Comparison of ENCODE assay signal across 25 cellular contexts in genomic region chr9:112015736-112016135, GRCh38.
"Had no signal": no experiment of that assay in that cellular context is flagged by ENCODE, and none has a peak within 500 bp of the region (broad histone marks: within the 10 kb centered on the region; RNA-seq: fewer than 3 reads in every experiment).

No MANE protein-coding gene starts in this region.

- H3K36me3 ChIP-seq: ascending aorta had no signal

- H3K9me3 ChIP-seq: ascending aorta, body of pancreas had no signal

- DNase-seq: activated CD4-positive, alpha-beta T cell treated with anti-CD3 and anti-CD28 coated beads for 4 hours; activated CD8-positive, alpha-beta T cell treated with anti-CD3 and anti-CD28 coated beads, Interleukin-2, amount 10 ng/mL, durations not matched to agents 7 days and 5 days; activated effector memory CD4-positive, alpha-beta T cell treated with anti-CD3 and anti-CD28 coated beads, Interleukin-2, amount 50 U/mL, for 16 hours; activated naive CD4-positive, alpha-beta T cell treated with Interleukin-2 at 50 U/mL for 16 hours; activated naive CD8-positive, alpha-beta T cell treated with anti-CD3 and anti-CD28 coated beads, Interleukin-2, amount 50 U/mL, for 24 hours; activated T-cell treated with anti-CD3 and anti-CD28 coated beads, Interleukin-2, amount 50 U/mL, for 24 hours; amniotic stem cell; body of pancreas; central memory CD4-positive, alpha-beta T cell; Karpas-422; NCI-H1092; NCI-H1417; NCI-H1694; NCI-H2029; NCI-H2107; NCI-H2171 treated with DMSO at 0.1 percent for 48 hours; NCI-H226; NCI-H510A; NCI-H69; PC-9; SIG-M5; T-helper 2 cell; T1000 had no signal

- H3K4me3 Mint-ChIP-seq: activated CD8-positive, alpha-beta T cell treated with anti-CD3 and anti-CD28 coated beads, Interleukin-2, amount 10 ng/mL, durations not matched to agents 7 days and 5 days; activated naive CD8-positive, alpha-beta T cell treated with anti-CD3 and anti-CD28 coated beads, Interleukin-2, amount 50 U/mL, for 24 hours; activated T-cell treated with anti-CD3 and anti-CD28 coated beads, Interleukin-2, amount 50 U/mL, for 24 hours had no signal

- H3K4me2 ChIP-seq: PC-9 had no signal

- H3K4me3 ChIP-seq: ascending aorta, body of pancreas, PC-9 had no signal

- H3K9me3 Mint-ChIP-seq: activated naive CD4-positive, alpha-beta T cell treated with anti-CD3 and anti-CD28 coated beads, Interleukin-2, amount 50 U/mL, for 72 hours; activated naive CD8-positive, alpha-beta T cell treated with anti-CD3 and anti-CD28 coated beads, Interleukin-2, amount 50 U/mL, for 24 hours; activated T-cell treated with anti-CD3 and anti-CD28 coated beads, Interleukin-2, amount 50 U/mL, for 24 hours had no signal

- H3K27me3 Mint-ChIP-seq: activated naive CD8-positive, alpha-beta T cell treated with anti-CD3 and anti-CD28 coated beads, Interleukin-2, amount 50 U/mL, for 24 hours; activated T-cell treated with anti-CD3 and anti-CD28 coated beads, Interleukin-2, amount 50 U/mL, for 24 hours had no signal

- H2AFZ ChIP-seq: PC-9 had no signal

- H3K27ac Mint-ChIP-seq: activated CD8-positive, alpha-beta T cell treated with anti-CD3 and anti-CD28 coated beads, Interleukin-2, amount 10 ng/mL, durations not matched to agents 7 days and 5 days; activated naive CD4-positive, alpha-beta T cell treated with anti-CD3 and anti-CD28 coated beads, Interleukin-2, amount 50 U/mL, for 72 hours; activated naive CD8-positive, alpha-beta T cell treated with anti-CD3 and anti-CD28 coated beads, Interleukin-2, amount 50 U/mL, for 24 hours; activated T-cell treated with anti-CD3 and anti-CD28 coated beads, Interleukin-2, amount 50 U/mL, for 24 hours had no signal

- H3K27ac ChIP-seq: ascending aorta, body of pancreas, PC-9 had no signal

- H3K36me3 Mint-ChIP-seq: activated naive CD4-positive, alpha-beta T cell treated with anti-CD3 and anti-CD28 coated beads, Interleukin-2, amount 50 U/mL, for 72 hours had no signal

- H3K27me3 ChIP-seq: ascending aorta, body of pancreas had no signal

- ATAC-seq: activated CD8-positive, alpha-beta T cell treated with anti-CD3 and anti-CD28 coated beads, Interleukin-2, amount 10 ng/mL, durations not matched to agents 7 days and 5 days; activated naive CD4-positive, alpha-beta T cell treated with anti-CD3 and anti-CD28 coated beads, Interleukin-2, amount 50 U/mL, for 72 hours; activated naive CD8-positive, alpha-beta T cell treated with anti-CD3 and anti-CD28 coated beads, Interleukin-2, amount 50 U/mL, for 24 hours; body of pancreas had no signal
